In genomic region chr10:49564461-49565009, GRCh38 we compare ENCODE assay signal across 27 cellular contexts. TPM values are rescaled to one million over a fixed set of nuclear protein-coding genes. Genes with fewer than 3 reads are reported as not detected.
"Had no signal": no experiment of that assay in that cellular context is flagged by ENCODE, and none has a peak within 500 bp of the region (broad histone marks: within the 10 kb centered on the region; RNA-seq: fewer than 3 reads in every experiment).

No MANE protein-coding gene starts in this region.

- H2AFZ ChIP-seq: neural progenitor cell, parathyroid adenoma had no signal

- H3K9me3 Mint-ChIP-seq: activated CD4-positive, alpha-beta memory T cell treated with anti-CD3 and anti-CD28 coated beads for 36 hours; immature natural killer cell had no signal

- H3K4me1 ChIP-seq: adrenal gland, gastrocnemius medialis, heart left ventricle, neural progenitor cell, parathyroid adenoma, tibial artery had no signal

- ATAC-seq: activated CD8-positive, alpha-beta memory T cell treated with anti-CD3 and anti-CD28 coated beads, Interleukin-2, amount 10 ng/mL, durations not matched to agents 7 days and 5 days; gastrocnemius medialis had no signal

- H3K36me3 ChIP-seq: adrenal gland, gastrocnemius medialis, heart left ventricle, neural progenitor cell, tibial artery had no signal

- H3K9me3 ChIP-seq: adrenal gland, gastrocnemius medialis had no signal

- H3K4me2 ChIP-seq: neural progenitor cell had no signal

- H3K36me3 Mint-ChIP-seq: activated CD4-positive, alpha-beta memory T cell treated with anti-CD3 and anti-CD28 coated beads for 36 hours; brain; immature natural killer cell; naive B cell; neural progenitor cell had no signal

- H3K4me3 Mint-ChIP-seq: activated CD4-positive, alpha-beta memory T cell treated with anti-CD3 and anti-CD28 coated beads for 36 hours; activated CD8-positive, alpha-beta memory T cell treated with anti-CD3 and anti-CD28 coated beads, Interleukin-2, amount 10 ng/mL, durations not matched to agents 7 days and 5 days; brain; dendritic cell treated with granulocyte-macrophage colony-stimulating factor and Interleukin-4, amounts not matched to agents 40 ng/mL and 50 ng/mL, for 4 days; immature natural killer cell; naive B cell; neural progenitor cell had no signal

- H3K4me1 Mint-ChIP-seq: brain, neural progenitor cell had no signal

- H3K27ac ChIP-seq: adrenal gland, gastrocnemius medialis, heart left ventricle, neural progenitor cell, parathyroid adenoma, tibial artery, VCaP had no signal

- H3K27ac Mint-ChIP-seq: activated CD4-positive, alpha-beta memory T cell treated with anti-CD3 and anti-CD28 coated beads for 36 hours; activated CD8-positive, alpha-beta memory T cell treated with anti-CD3 and anti-CD28 coated beads, Interleukin-2, amount 10 ng/mL, durations not matched to agents 7 days and 5 days; brain; dendritic cell treated with granulocyte-macrophage colony-stimulating factor and Interleukin-4, amounts not matched to agents 40 ng/mL and 50 ng/mL, for 4 days; immature natural killer cell; neural progenitor cell had no signal

- H3K9ac ChIP-seq: neural progenitor cell, parathyroid adenoma had no signal

- H3K4me3 ChIP-seq: adrenal gland, gastrocnemius medialis, heart left ventricle, lung, neural progenitor cell, tibial artery had no signal

- DNase-seq: activated CD4-positive, alpha-beta memory T cell treated with anti-CD3 and anti-CD28 coated beads for 36 hours; activated CD4-positive, alpha-beta T cell treated with anti-CD3 and anti-CD28 coated beads for 1 hour; activated CD8-positive, alpha-beta memory T cell treated with anti-CD3 and anti-CD28 coated beads, Interleukin-2, amount 10 ng/mL, durations not matched to agents 7 days and 5 days; activated effector memory CD4-positive, alpha-beta T cell treated with Interleukin-2 at 50 U/mL for 16 hours; activated naive CD4-positive, alpha-beta T cell treated with anti-CD3 and anti-CD28 coated beads, Interleukin-2, amount 50 U/mL, for 16 hours; activated T-cell treated with anti-CD3 and anti-CD28 coated beads, Interleukin-2, amount 50 U/mL, for 1 hour; adrenal gland; effector memory CD4-positive, alpha-beta T cell; gastrocnemius medialis; immature natural killer cell; naive B cell; stimulated activated CD4-positive, alpha-beta T cell treated with anti-CD3 and anti-CD28 coated beads, Interleukin-15, amount 100 ng/mL, for 24 hours; stimulated activated CD4-positive, alpha-beta T cell treated with anti-CD3 and anti-CD28 coated beads, Interleukin-4, amount 100 ng/mL, for 24 hours; stimulated activated naive CD4-positive, alpha-beta T cell; T-helper 1 cell; T1000; tibial artery had no signal

- H3K27me3 ChIP-seq: adrenal gland, neural progenitor cell had no signal

RNA-seq across cellular contexts. Expression of gene SLC18A3, which starts 45.6 kb away (rescaled TPM):
- total RNA-seq: activated CD4-positive, alpha-beta memory T cell treated with anti-CD3 and anti-CD28 coated beads for 36 hours; activated CD8-positive, alpha-beta memory T cell treated with anti-CD3 and anti-CD28 coated beads, Interleukin-2, amount 10 ng/mL, durations not matched to agents 7 days and 5 days; gastrocnemius medialis; heart left ventricle; lung; skeletal muscle tissue; subcutaneous adipose tissue had no signal
- polyA plus RNA-seq: heart left ventricle, immature natural killer cell, lung had no signal

RNA-seq across cellular contexts. Expression of gene CHAT, which starts 49.3 kb away (rescaled TPM):
- total RNA-seq: activated CD4-positive, alpha-beta memory T cell treated with anti-CD3 and anti-CD28 coated beads for 36 hours; activated CD8-positive, alpha-beta memory T cell treated with anti-CD3 and anti-CD28 coated beads, Interleukin-2, amount 10 ng/mL, durations not matched to agents 7 days and 5 days; adrenal gland; gastrocnemius medialis; heart left ventricle; lung; renal cortical epithelial cell; skeletal muscle tissue; subcutaneous adipose tissue had no signal
- polyA plus RNA-seq: adrenal gland, heart left ventricle, immature natural killer cell, lung had no signal
